Comparison of ENCODE assay signal across 21 cellular contexts in the genomic region with DNA sequence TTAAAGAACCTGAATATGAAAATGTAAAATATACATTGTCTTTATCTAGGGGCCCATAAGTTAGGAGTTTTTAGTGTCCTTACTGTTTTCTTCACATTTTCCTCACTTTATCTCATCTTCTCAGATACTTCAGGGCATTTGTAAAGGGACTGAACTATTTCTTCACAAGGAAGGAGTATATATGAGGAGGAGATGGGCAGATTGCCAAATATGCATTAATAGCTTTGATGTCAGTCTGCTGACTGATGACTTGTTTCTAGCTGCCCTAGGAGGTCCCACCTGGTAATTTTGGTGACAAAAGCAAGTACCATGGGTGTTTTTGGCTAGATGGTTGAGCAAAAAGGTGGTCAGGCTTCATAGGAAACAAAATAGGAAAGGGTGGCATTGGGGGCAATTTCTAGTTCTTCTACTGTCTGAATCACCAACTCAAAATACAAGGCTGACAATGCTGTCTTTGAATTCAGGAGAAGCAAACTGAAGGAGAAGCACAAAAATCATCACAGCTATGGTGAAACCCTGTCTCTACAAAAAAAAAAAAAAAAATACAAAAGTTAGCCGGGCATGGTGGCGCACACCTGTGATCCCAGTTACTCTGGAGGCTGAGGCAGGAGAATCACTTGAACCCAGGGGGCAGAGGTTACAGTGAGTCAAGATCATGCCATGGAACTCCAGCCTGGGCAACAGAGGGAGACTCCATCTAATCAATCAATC. TPM values are rescaled to one million over a fixed set of nuclear protein-coding genes. Genes with fewer than 3 reads are reported as not detected.
A peak's percentile ranks its signal among the peaks of the same experiment; 100 is the strongest.
DNase-seq lines count a peak whose midpoint lies in the region; TF ChIP-seq lines count a peak whose summit lies in the region.
"Had no signal": no experiment of that assay in that cellular context is flagged by ENCODE, and none has a peak within 500 bp of the region (broad histone marks: within the 10 kb centered on the region; RNA-seq: fewer than 3 reads in every experiment).

No MANE protein-coding gene starts in this region.

- H2AK5ac ChIP-seq in mesenchymal stem cell (ENCODE audit: low read length, severe bottlenecking) = no peak overlapping the region

- H3K18ac ChIP-seq in mesenchymal stem cell (ENCODE audit: low read depth in 1 of 2, low read length in 2 of 2) = no peak overlapping the region

- no peak overlapping the region for H3K23ac ChIP-seq in mesenchymal stem cell (ENCODE audit: low read length in 2 of 2)

- no peak overlapping the region for H2BK15ac ChIP-seq in mesenchymal stem cell (ENCODE audit: low read depth, poor library complexity, severe bottlenecking)

- WGBS in mesenchymal stem cell = 85% methylated on average over 2 of the region's 2 CpGs

- DNase-seq in HT-29 (ENCODE audit: low spot score) (peak; percentile 74), NCI-H2171 (lab: John Stamatoyannopoulos, UW) (peak; percentile 6), astrocyte of the spinal cord (ENCODE audit: low read depth, low spot score) (peak; percentile 7), mesenchymal stem cell (peak; percentile 16), pons (ENCODE audit: low spot score) (no peak), NCI-H2081 (lab: John Stamatoyannopoulos, UW) (no peak)
- no peak for DNase-seq in activated CD4-positive, alpha-beta memory T cell treated with anti-CD3 and anti-CD28 coated beads, Interleukin-2, amount 10 ng/mL, durations not matched to agents 7 days and 5 days
- DNase-seq: DND-41; endodermal cell; naive thymus-derived CD8-positive, alpha-beta T cell; NCI-H1436; NCI-H446 treated with DMSO at 0.1 percent for 48 hours; posterior cingulate gyrus; spleen; tibial artery had no signal

- no peaks in the 10 kb centered on the region for H3K27me3 Mint-ChIP-seq in activated CD4-positive, alpha-beta memory T cell treated with anti-CD3 and anti-CD28 coated beads, Interleukin-2, amount 10 ng/mL, durations not matched to agents 7 days and 5 days
- H3K27me3 Mint-ChIP-seq: naive thymus-derived CD8-positive, alpha-beta T cell; stimulated activated memory B cell treated with anti-CD40 and anti-IgM and Interleukin-4, amounts not matched to agents 10 μg/mL and 1 μg/mL and 100 μg/mL, for 72 hours had no signal

- H3K27me3 ChIP-seq in mesenchymal stem cell (ENCODE audit: control insufficient read depth in 1 of 2, insufficient read depth in 1 of 2, low read length in 2 of 2) = no peaks in the 10 kb centered on the region
- H3K27me3 ChIP-seq: BLaER1, spleen, tibial artery had no signal

- H3K79me1 ChIP-seq in mesenchymal stem cell (replicated peaks; ENCODE audit: low read length, poor library complexity, severe bottlenecking) = no peaks in the 10 kb centered on the region

- H3K36me3 Mint-ChIP-seq in activated CD4-positive, alpha-beta memory T cell treated with anti-CD3 and anti-CD28 coated beads, Interleukin-2, amount 10 ng/mL, durations not matched to agents 7 days and 5 days (ENCODE audit: low read depth) = peaks cover 37% of the 10 kb centered on the region

- H4K8ac ChIP-seq in mesenchymal stem cell (ENCODE audit: low read length) = no peak overlapping the region

- H4K91ac ChIP-seq in mesenchymal stem cell (ENCODE audit: low read length) = no peak overlapping the region

- in situ Hi-C loops in astrocyte of the spinal cord (cut with HindIII; ENCODE audit: low sequenced_read_pairs) = no loop called here

- no peak overlapping the region for H2AFZ ChIP-seq in mesenchymal stem cell (ENCODE audit: low read depth, low read length)

- H3K4me3 ChIP-seq in astrocyte of the spinal cord (ENCODE audit: low read depth, low read length) (no peak overlapping the region), mesenchymal stem cell (ENCODE audit: insufficient read depth in 1 of 2, low read depth in 1 of 2, low read length in 2 of 2) (no peak overlapping the region)
- H3K4me3 ChIP-seq: BLaER1, lung, spleen, tibial artery had no signal

- H3K9me3 ChIP-seq in mesenchymal stem cell (ENCODE audit: control insufficient read depth, low read length) = no peaks in the 10 kb centered on the region
- H3K9me3 ChIP-seq: BLaER1, spleen, tibial artery had no signal

- no peak overlapping the region for H2BK120ac ChIP-seq in mesenchymal stem cell (ENCODE audit: low read depth, low read length)

- H3K4me1 Mint-ChIP-seq in activated CD4-positive, alpha-beta memory T cell treated with anti-CD3 and anti-CD28 coated beads, Interleukin-2, amount 10 ng/mL, durations not matched to agents 7 days and 5 days = peaks cover 4% of the 10 kb centered on the region
- H3K4me1 Mint-ChIP-seq: endodermal cell; stimulated activated memory B cell treated with anti-CD40 and anti-IgM and Interleukin-4, amounts not matched to agents 10 μg/mL and 1 μg/mL and 100 μg/mL, for 72 hours had no signal

- no peak overlapping the region for H2BK12ac ChIP-seq in mesenchymal stem cell (ENCODE audit: low read length in 2 of 2)

- no peak for TF ChIP-seq CTCF in astrocyte of the spinal cord (IDR thresholded peaks at IDR 0.05; ENCODE audit: low read depth, low read length)

- H3K9ac ChIP-seq in mesenchymal stem cell (ENCODE audit: low read length) = no peak overlapping the region
- H3K9ac ChIP-seq: BLaER1, KMS-11 had no signal

- H2BK5ac ChIP-seq in mesenchymal stem cell (ENCODE audit: low read depth, low read length, poor library complexity, severe bottlenecking) = no peak overlapping the region

- peaks cover 10 to 42% of the 10 kb centered on the region in 2 experiments for H3K36me3 ChIP-seq in mesenchymal stem cell (ENCODE audit: control insufficient read depth in 1 of 2, insufficient read depth in 2 of 2, low read depth in 1 of 2, low read length in 2 of 2)

- CTCF ChIA-PET in activated CD4-positive, alpha-beta memory T cell treated with anti-CD3 and anti-CD28 coated beads, Interleukin-2, amount 10 ng/mL, durations not matched to agents 7 days and 5 days (lab: Charles Lee) = interaction anchor here (1.0 kb wide), 1 partner anchor 56 kb away, joined by 3 read pairs; no protein-coding TSS in a partner anchor

- H3K27ac Mint-ChIP-seq in activated CD4-positive, alpha-beta memory T cell treated with anti-CD3 and anti-CD28 coated beads, Interleukin-2, amount 10 ng/mL, durations not matched to agents 7 days and 5 days = no peak overlapping the region
- H3K27ac Mint-ChIP-seq: activated T-helper 1 cell treated with anti-CD3 and anti-CD28 coated beads, Interleukin-12 subunit alpha, Interleukin-12 subunit beta, Interleukin-2, Interleukin-4 antibody, amounts not matched to agents 30 ng/mL and 10 ng/mL and 1 ng/mL, durations not matched to agents 14 hours and 24 hours and 36 hours; endodermal cell; naive thymus-derived CD8-positive, alpha-beta T cell; stimulated activated memory B cell treated with anti-CD40 and anti-IgM and Interleukin-4, amounts not matched to agents 10 μg/mL and 1 μg/mL and 100 μg/mL, for 72 hours had no signal

- H3K4me2 ChIP-seq in mesenchymal stem cell (ENCODE audit: low read length, poor library complexity, severe bottlenecking) = no peak overlapping the region
- H3K4me2 ChIP-seq: BLaER1, KMS-11 had no signal

- H3K4ac ChIP-seq in mesenchymal stem cell (ENCODE audit: low read depth in 1 of 2, low read length in 2 of 2) = no peak overlapping the region

- no peaks in the 10 kb centered on the region for H3K9me3 Mint-ChIP-seq in activated CD4-positive, alpha-beta memory T cell treated with anti-CD3 and anti-CD28 coated beads, Interleukin-2, amount 10 ng/mL, durations not matched to agents 7 days and 5 days
- H3K9me3 Mint-ChIP-seq: activated T-helper 1 cell treated with anti-CD3 and anti-CD28 coated beads, Interleukin-12 subunit alpha, Interleukin-12 subunit beta, Interleukin-2, Interleukin-4 antibody, amounts not matched to agents 30 ng/mL and 10 ng/mL and 1 ng/mL, durations not matched to agents 14 hours and 24 hours and 36 hours; endodermal cell; naive thymus-derived CD8-positive, alpha-beta T cell; stimulated activated memory B cell treated with anti-CD40 and anti-IgM and Interleukin-4, amounts not matched to agents 10 μg/mL and 1 μg/mL and 100 μg/mL, for 72 hours had no signal

- POLR2A ChIA-PET in activated CD4-positive, alpha-beta memory T cell treated with anti-CD3 and anti-CD28 coated beads, Interleukin-2, amount 10 ng/mL, durations not matched to agents 7 days and 5 days (lab: Charles Lee) = interaction anchor here (0.9 to 3.3 kb wide), 2 partner anchors 11 to 15 kb away, joined by 3 to 12 read pairs; a partner anchor contains a TSS

- no peak overlapping the region for H3K4me3 Mint-ChIP-seq in activated CD4-positive, alpha-beta memory T cell treated with anti-CD3 and anti-CD28 coated beads, Interleukin-2, amount 10 ng/mL, durations not matched to agents 7 days and 5 days
- H3K4me3 Mint-ChIP-seq: activated T-helper 1 cell treated with anti-CD3 and anti-CD28 coated beads, Interleukin-12 subunit alpha, Interleukin-12 subunit beta, Interleukin-2, Interleukin-4 antibody, amounts not matched to agents 30 ng/mL and 10 ng/mL and 1 ng/mL, durations not matched to agents 14 hours and 24 hours and 36 hours; endodermal cell; naive thymus-derived CD8-positive, alpha-beta T cell; stimulated activated memory B cell treated with anti-CD40 and anti-IgM and Interleukin-4, amounts not matched to agents 10 μg/mL and 1 μg/mL and 100 μg/mL, for 72 hours had no signal

- H3K14ac ChIP-seq in mesenchymal stem cell (ENCODE audit: low read length in 2 of 2) = no peak overlapping the region

- H3K4me1 ChIP-seq in mesenchymal stem cell (ENCODE audit: control insufficient read depth, insufficient read depth, low read depth, low read length) = no peaks in the 10 kb centered on the region
- H3K4me1 ChIP-seq: spleen had no signal

- no peak overlapping the region for H3K27ac ChIP-seq in mesenchymal stem cell (ENCODE audit: low read length, poor library complexity, severe bottlenecking)
- H3K27ac ChIP-seq: BLaER1, KMS-11, spleen, tibial artery, VCaP had no signal

RNA-seq across cellular contexts. Expression of a gene that starts 10.4 kb away (rescaled TPM):
- total RNA-seq in HT-29 (2014; rRNA removed; shearing (Covaris generic)) = 2.8 and 3.1 TPM in 2 replicates
- polyA plus RNA-seq in mesenchymal stem cell (2013, experiment 1 of 2) = 0.76 TPM
- 0.93 TPM for polyA plus RNA-seq in mesenchymal stem cell (2013, experiment 2 of 2)
- 10 to 100 TPM; 28.3 to 29.7 TPM for total RNA-seq in activated CD4-positive, alpha-beta memory T cell treated with anti-CD3 and anti-CD28 coated beads, Interleukin-2, amount 10 ng/mL, durations not matched to agents 7 days and 5 days
- polyA plus RNA-seq: naive thymus-derived CD8-positive, alpha-beta T cell had no signal

Comparison
In these comparisons a context has a peak if more than half of its experiments do, and no peak if none do; other contexts are left out.
1. DNase-seq: peak in HT-29 (single experiment), NCI-H2171 (single experiment), astrocyte of the spinal cord (single experiment) and mesenchymal stem cell (single experiment); none in pons (single experiment), activated CD4-positive, alpha-beta memory T cell treated with anti-CD3 and anti-CD28 coated beads, Interleukin-2, amount 10 ng/mL, durations not matched to agents 7 days and 5 days (single experiment) and NCI-H2081 (0 of 2).